Comparison of ENCODE assay signal across 20 cellular contexts in the genomic region with DNA sequence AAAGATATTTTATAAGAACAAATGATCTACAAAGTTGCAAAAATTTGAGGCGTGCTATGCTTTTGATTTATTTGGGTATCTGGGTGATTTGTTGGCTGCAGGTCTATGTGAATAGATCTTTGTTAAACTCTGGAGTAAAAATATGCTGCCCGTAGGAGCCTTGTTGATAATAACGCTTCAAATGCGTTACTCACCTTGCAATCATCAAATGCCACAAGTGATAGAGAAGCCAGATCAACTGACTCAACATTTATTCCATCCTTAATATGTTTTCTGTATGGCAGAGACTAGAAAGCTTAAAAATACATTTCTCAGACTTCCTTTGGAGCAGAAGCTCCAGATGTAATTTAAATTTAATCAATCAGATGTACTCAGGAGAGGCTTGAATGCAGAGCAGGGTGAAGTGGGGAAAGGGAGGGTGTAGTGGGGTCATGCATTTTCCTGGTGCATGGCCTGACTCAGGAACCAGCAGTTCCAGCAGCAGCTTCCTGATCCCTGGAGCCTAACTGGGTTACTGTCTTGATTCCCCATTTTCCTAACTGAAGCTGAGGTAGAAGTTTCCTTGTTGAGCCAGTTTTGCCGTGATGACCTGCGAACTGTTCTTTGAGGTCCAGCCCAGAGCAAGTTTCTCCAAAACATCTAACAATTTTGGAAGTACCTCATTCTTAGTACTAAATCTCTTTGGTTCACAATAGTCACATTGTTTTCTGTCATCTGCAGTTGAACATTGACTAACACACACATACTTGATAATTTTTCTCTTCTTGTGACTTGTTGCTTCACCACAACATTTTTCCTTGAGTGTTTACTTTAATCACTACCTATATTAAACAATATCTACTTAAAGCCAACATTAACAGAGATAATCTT.
DNase-seq lines count a peak whose midpoint lies in the region; ATAC-seq, FAIRE-seq and TF ChIP-seq lines count a peak whose summit lies in the region.
"Had no signal": no experiment of that assay in that cellular context is flagged by ENCODE, and none has a peak within 500 bp of the region (broad histone marks: within the 10 kb centered on the region; RNA-seq: fewer than 3 reads in every experiment).

No MANE protein-coding gene starts in this region.

- no peak for TF ChIP-seq RAD21 in SK-N-SH (IDR thresholded peaks at IDR 0.05; ENCODE audit: low read length)

- no peaks in the 10 kb centered on the region for H3F3A ChIP-seq in SK-N-SH (replicated peaks; ENCODE audit: insufficient read depth)

- TF ChIP-seq CTCF in SK-N-SH (IDR thresholded peaks at IDR 0.05) = no peak
- no peak for TF ChIP-seq CTCF in RWPE2 (IDR thresholded peaks at IDR 0.05; ENCODE audit: poor library complexity, severe bottlenecking)
- no peak for TF ChIP-seq CTCF in foreskin fibroblast (IDR thresholded peaks at IDR 0.05; ENCODE audit: low read depth, low read length)
- TF ChIP-seq CTCF in left lung (IDR thresholded peaks at IDR 0.05) = no peak
- no peak for TF ChIP-seq CTCF in D721Med (IDR thresholded peaks at IDR 0.05; ENCODE audit: insufficient read depth, missing control alignments)

- H3K4me1 Mint-ChIP-seq in activated naive CD8-positive, alpha-beta T cell treated with anti-CD3 and anti-CD28 coated beads, Interleukin-2, amount 50 U/mL, for 24 hours = no peaks in the 10 kb centered on the region
- H3K4me1 Mint-ChIP-seq: naive B cell, T-cell had no signal

- no peaks in the 10 kb centered on the region for H3K36me3 Mint-ChIP-seq in activated naive CD8-positive, alpha-beta T cell treated with anti-CD3 and anti-CD28 coated beads, Interleukin-2, amount 50 U/mL, for 24 hours (ENCODE audit: low read depth)
- H3K36me3 Mint-ChIP-seq: CD8-positive, alpha-beta T cell; naive B cell; T-cell had no signal

- H3K9me2 ChIP-seq in SK-N-SH = no peaks in the 10 kb centered on the region

- POLR2A ChIA-PET in SK-N-SH (lab: Yijun Ruan, JAX) = no interaction called here

- 51% methylated on average over 6 of the region's 6 CpGs for WGBS in SK-N-SH (ENCODE audit: low lambda C conversion rate)

- no peak overlapping the region for H3K9ac ChIP-seq in SK-N-SH

- no peak for DNase-seq in SK-N-SH
- no peak for DNase-seq in RWPE2 (ENCODE audit: low spot score)
- peak; percentile 7 to 28 for DNase-seq in foreskin fibroblast
- DNase-seq in activated naive CD8-positive, alpha-beta T cell treated with anti-CD3 and anti-CD28 coated beads, Interleukin-2, amount 50 U/mL, for 24 hours = no peak
- DNase-seq in left lung = no peak
- DNase-seq in D721Med (ENCODE audit: insufficient read length, low spot score) = no peak
- DNase-seq: activated CD4-positive, CD25-positive, alpha-beta regulatory T cell treated with anti-CD3 and anti-CD28 coated beads, Interleukin-2, amount 50 U/mL, for 72 hours; activated CD8-positive, alpha-beta memory T cell treated with anti-CD3 and anti-CD28 coated beads, Interleukin-2, amount 50 U/mL, for 4 hours; activated naive CD4-positive, alpha-beta T cell treated with anti-CD3 and anti-CD28 coated beads, Interleukin-2, amount 50 U/mL, for 16 hours; CD8-positive, alpha-beta T cell; KBM-7; left ventricle myocardium superior; naive B cell; NCI-H146; OCI-M1; T-cell; tibial artery had no signal

- H3K27me3 Mint-ChIP-seq in activated naive CD8-positive, alpha-beta T cell treated with anti-CD3 and anti-CD28 coated beads, Interleukin-2, amount 50 U/mL, for 24 hours = no peaks in the 10 kb centered on the region
- H3K27me3 Mint-ChIP-seq: T-cell had no signal

- H3K4me3 ChIP-seq in SK-N-SH (ENCODE audit: low read depth in 2 of 2, low read length in 1 of 2) = no peak overlapping the region
- no peak overlapping the region for H3K4me3 ChIP-seq in RWPE2 (ENCODE audit: severe bottlenecking)
- no peak overlapping the region for H3K4me3 ChIP-seq in foreskin fibroblast (ENCODE audit: low read depth in 1 of 2, low read length in 2 of 2)
- H3K4me3 ChIP-seq in left lung = no peak overlapping the region
- H3K4me3 ChIP-seq: tibial artery had no signal

- H4K20me1 ChIP-seq in SK-N-SH (ENCODE audit: insufficient read depth) = no peaks in the 10 kb centered on the region

- H3K27ac Mint-ChIP-seq in activated naive CD8-positive, alpha-beta T cell treated with anti-CD3 and anti-CD28 coated beads, Interleukin-2, amount 50 U/mL, for 24 hours = no peak overlapping the region
- H3K27ac Mint-ChIP-seq: CD8-positive, alpha-beta T cell; naive B cell; T-cell had no signal

- H3K4me2 ChIP-seq in SK-N-SH = no peak overlapping the region; the same call in 1 of the 2 replicates

- intact Hi-C loops in left lung (cut with DNase I) = no loop called here

- TF ChIP-seq EP300 in SK-N-SH (IDR thresholded peaks at IDR 0.05; ENCODE audit: borderline replicate concordance in 1 of 2, low read depth in 1 of 2, low read length in 1 of 2) = no peak

- ATAC-seq in SK-N-SH treated with all-trans-retinoic acid at 6 μM for 48 hours (no peak), RWPE2 (ENCODE audit: low read depth) (peak; percentile 91), HG02852 (IDR thresholded peaks at IDR 0.05; ENCODE audit: unreplicated experiment) (no peak), left lung (no peak)
- no peak for ATAC-seq in activated naive CD8-positive, alpha-beta T cell treated with anti-CD3 and anti-CD28 coated beads, Interleukin-2, amount 50 U/mL, for 24 hours
- ATAC-seq: CD8-positive, alpha-beta T cell; left ventricle myocardium superior; T-cell had no signal

- H3K27ac ChIP-seq in SK-N-SH (ENCODE audit: low read depth in 2 of 2, low read length in 1 of 2) (0 out of 4 replicates have a peak overlapping the region, but pooled peaks of 1 of the 2 experiments have one; percentile 4), RWPE2 (ENCODE audit: poor library complexity, severe bottlenecking) (peak overlapping the region; percentile 50), left lung (no peak overlapping the region)
- H3K27ac ChIP-seq: 22Rv1, tibial artery had no signal

- H3K79me2 ChIP-seq in SK-N-SH (ENCODE audit: insufficient read depth) = no peaks in the 10 kb centered on the region

- FAIRE-seq in D721Med (lab: Jason Lieb, UNC) = no peak

- H3K9me3 ChIP-seq in SK-N-SH = no peaks in the 10 kb centered on the region
- H3K9me3 ChIP-seq in RWPE2 (ENCODE audit: severe bottlenecking) = no peaks in the 10 kb centered on the region
- no peaks in the 10 kb centered on the region for H3K9me3 ChIP-seq in left lung
- H3K9me3 ChIP-seq: tibial artery had no signal

- H3K4me1 ChIP-seq in SK-N-SH (ENCODE audit: control insufficient read depth in 1 of 2, insufficient read depth in 2 of 2, low read depth in 1 of 2, low read length in 1 of 2) (no peaks in the 10 kb centered on the region; a peak in 1 of 4 replicates), RWPE2 (ENCODE audit: insufficient read depth, poor library complexity, severe bottlenecking) (peaks cover 13% of the 10 kb centered on the region), left lung (no peaks in the 10 kb centered on the region)
- H3K4me1 ChIP-seq: tibial artery had no signal

- peak overlapping the region; percentile 36; the same call in 1 of the 2 replicates for H2AFZ ChIP-seq in SK-N-SH (ENCODE audit: low read depth)

- CTCF ChIA-PET in SK-N-SH (lab: Yijun Ruan, JAX) = no interaction called here

- H3K4me3 Mint-ChIP-seq in activated naive CD8-positive, alpha-beta T cell treated with anti-CD3 and anti-CD28 coated beads, Interleukin-2, amount 50 U/mL, for 24 hours = no peak overlapping the region
- H3K4me3 Mint-ChIP-seq: CD8-positive, alpha-beta T cell; naive B cell; T-cell had no signal

- H3K27me3 ChIP-seq in SK-N-SH (ENCODE audit: insufficient read depth) (no peaks in the 10 kb centered on the region), RWPE2 (ENCODE audit: insufficient read depth, poor library complexity, severe bottlenecking) (no peaks in the 10 kb centered on the region), left lung (no peaks in the 10 kb centered on the region)
- H3K27me3 ChIP-seq: tibial artery had no signal

- peaks cover 3% of the 10 kb centered on the region for H3K9me3 Mint-ChIP-seq in activated naive CD8-positive, alpha-beta T cell treated with anti-CD3 and anti-CD28 coated beads, Interleukin-2, amount 50 U/mL, for 24 hours
- H3K9me3 Mint-ChIP-seq: CD8-positive, alpha-beta T cell had no signal

- no peaks in the 10 kb centered on the region for H3K36me3 ChIP-seq in SK-N-SH (replicated peaks in 1 of 2; ENCODE audit: control insufficient read depth in 1 of 2, insufficient read depth in 2 of 2, low read length in 1 of 2)
- no peaks in the 10 kb centered on the region for H3K36me3 ChIP-seq in RWPE2 (ENCODE audit: low read depth)
- H3K36me3 ChIP-seq in left lung = no peaks in the 10 kb centered on the region
- H3K36me3 ChIP-seq: tibial artery had no signal

TF ChIP-seq in SK-N-SH treated with all-trans-retinoic acid at 6 μM for 48 hours, 23 proteins besides CTCF, POLR2A, EP300 and RAD21 (continues in another document):
- TF ChIP-seq ZC3H10 (CRISPR knock-in tag; IDR thresholded peaks at IDR 0.05) = no peak
- TF ChIP-seq ARNTL (CRISPR knock-in tag; IDR thresholded peaks at IDR 0.05; ENCODE audit: borderline replicate concordance, low read depth) = no peak
- no peak for TF ChIP-seq ZNF70 (CRISPR knock-in tag; IDR thresholded peaks at IDR 0.05)
- TF ChIP-seq TCF4 (CRISPR knock-in tag; IDR thresholded peaks at IDR 0.05; ENCODE audit: borderline replicate concordance) = no peak
- TF ChIP-seq ESRRG (CRISPR knock-in tag; IDR thresholded peaks at IDR 0.05) = no peak
- TF ChIP-seq, protein P1, sequence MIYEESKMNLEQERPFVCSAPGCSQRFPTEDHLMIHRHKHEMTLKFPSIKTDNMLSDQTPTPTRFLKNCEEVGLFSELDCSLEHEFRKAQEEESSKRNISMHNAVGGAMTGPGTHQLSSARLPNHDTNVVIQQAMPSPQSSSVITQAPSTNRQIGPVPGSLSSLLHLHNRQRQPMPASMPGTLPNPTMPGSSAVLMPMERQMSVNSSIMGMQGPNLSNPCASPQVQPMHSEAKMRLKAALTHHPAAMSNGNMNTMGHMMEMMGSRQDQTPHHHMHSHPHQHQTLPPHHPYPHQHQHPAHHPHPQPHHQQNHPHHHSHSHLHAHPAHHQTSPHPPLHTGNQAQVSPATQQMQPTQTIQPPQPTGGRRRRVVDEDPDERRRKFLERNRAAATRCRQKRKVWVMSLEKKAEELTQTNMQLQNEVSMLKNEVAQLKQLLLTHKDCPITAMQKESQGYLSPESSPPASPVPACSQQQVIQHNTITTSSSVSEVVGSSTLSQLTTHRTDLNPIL (CRISPR knock-in tag; IDR thresholded peaks at IDR 0.05; ENCODE audit: low read depth) = no peak
- TF ChIP-seq, protein P2, sequence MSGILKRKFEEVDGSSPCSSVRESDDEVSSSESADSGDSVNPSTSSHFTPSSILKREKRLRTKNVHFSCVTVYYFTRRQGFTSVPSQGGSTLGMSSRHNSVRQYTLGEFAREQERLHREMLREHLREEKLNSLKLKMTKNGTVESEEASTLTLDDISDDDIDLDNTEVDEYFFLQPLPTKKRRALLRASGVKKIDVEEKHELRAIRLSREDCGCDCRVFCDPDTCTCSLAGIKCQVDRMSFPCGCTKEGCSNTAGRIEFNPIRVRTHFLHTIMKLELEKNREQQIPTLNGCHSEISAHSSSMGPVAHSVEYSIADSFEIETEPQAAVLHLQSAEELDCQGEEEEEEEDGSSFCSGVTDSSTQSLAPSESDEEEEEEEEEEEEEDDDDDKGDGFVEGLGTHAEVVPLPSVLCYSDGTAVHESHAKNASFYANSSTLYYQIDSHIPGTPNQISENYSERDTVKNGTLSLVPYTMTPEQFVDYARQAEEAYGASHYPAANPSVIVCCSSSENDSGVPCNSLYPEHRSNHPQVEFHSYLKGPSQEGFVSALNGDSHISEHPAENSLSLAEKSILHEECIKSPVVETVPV (CRISPR knock-in tag; IDR thresholded peaks at IDR 0.05) = no peak

Comparison
In these comparisons a context has a peak if more than half of its experiments do, and no peak if none do; other contexts are left out.
1. DNase-seq: peak in foreskin fibroblast (2 of 2); none in SK-N-SH (single experiment), RWPE2 (single experiment), activated naive CD8-positive, alpha-beta T cell treated with anti-CD3 and anti-CD28 coated beads, Interleukin-2, amount 50 U/mL, for 24 hours (single experiment), left lung (0 of 2) and D721Med (single experiment).